ENCODE assay signal across 25 cellular contexts in genomic region chr17:82891911-82892310, GRCh38. TPM values are rescaled to one million over a fixed set of nuclear protein-coding genes. Genes with fewer than 3 reads are reported as not detected.
DNase-seq lines count a peak whose midpoint lies in the region; ATAC-seq and TF ChIP-seq lines count a peak whose summit lies in the region.
"Had no signal": no experiment of that assay in that cellular context is flagged by ENCODE, and none has a peak within 500 bp of the region (broad histone marks: within the 10 kb centered on the region; RNA-seq: fewer than 3 reads in every experiment).

No MANE protein-coding gene starts in this region.

- H3K27me3 ChIP-seq in Caco-2 (replicated peaks; ENCODE audit: control insufficient read depth, insufficient read depth, low read length) (no peaks in the 10 kb centered on the region), tibial nerve (no peaks in the 10 kb centered on the region)
- H3K27me3 ChIP-seq: right atrium auricular region had no signal

- BruUV-seq in Caco-2 (replicated peaks; lab: Mats Ljungman, UMichigan), result no TSS peak

- POLR2A ChIA-PET in Caco-2 (lab: Charles Lee), result no interaction called here

- H3K4me3 ChIP-seq in Caco-2 (ENCODE audit: low read depth, low read length) (no peak overlapping the region), tibial nerve (no peak overlapping the region)
- H3K4me3 ChIP-seq: right atrium auricular region had no signal

- H3K36me3 ChIP-seq in Caco-2 (ENCODE audit: control insufficient read depth, insufficient read depth, low read length) (peaks cover 1% of the 10 kb centered on the region), tibial nerve (peaks cover 0 to 33% (median 0%) of the 10 kb centered on the region in 3 donors)
- H3K36me3 ChIP-seq: right atrium auricular region had no signal

- CTCF ChIA-PET in Caco-2 (lab: Charles Lee), result no interaction called here

- H3K27ac ChIP-seq in tibial nerve, result no peak overlapping the region
- H3K27ac ChIP-seq: 22Rv1, right atrium auricular region had no signal

- no peak overlapping the region for H3K4me3 Mint-ChIP-seq in T-helper 1 cell treated with Interleukin-12 subunit alpha and Interleukin-12 subunit beta and Interleukin-4 antibody, amounts not matched to agents 30 μg/mL and 1 μg/mL, for 36 hours
- H3K4me3 Mint-ChIP-seq in Caco-2 (ENCODE audit: unreplicated experiment), result no peak overlapping the region
- H3K4me3 Mint-ChIP-seq in effector memory CD8-positive, alpha-beta T cell, result peak overlapping the region in 1 of 2 donors; percentile 61
- peak overlapping the region; percentile 58 for H3K4me3 Mint-ChIP-seq in stimulated activated effector memory CD8-positive, alpha-beta T cell treated with anti-CD3 and anti-CD28 coated beads, Interleukin-12 subunit alpha, Interleukin-12 subunit beta, amount 100 ng/mL, for 72 hours
- H3K4me3 Mint-ChIP-seq: memory B cell had no signal

- H3K9me3 Mint-ChIP-seq in T-helper 1 cell treated with Interleukin-12 subunit alpha and Interleukin-12 subunit beta and Interleukin-4 antibody, amounts not matched to agents 30 μg/mL and 1 μg/mL, for 36 hours, result no peaks in the 10 kb centered on the region
- peaks cover 7% of the 10 kb centered on the region for H3K9me3 Mint-ChIP-seq in Caco-2 (ENCODE audit: unreplicated experiment)
- H3K9me3 Mint-ChIP-seq in effector memory CD8-positive, alpha-beta T cell, result no peaks in the 10 kb centered on the region
- no peaks in the 10 kb centered on the region for H3K9me3 Mint-ChIP-seq in stimulated activated effector memory CD8-positive, alpha-beta T cell treated with anti-CD3 and anti-CD28 coated beads, Interleukin-12 subunit alpha, Interleukin-12 subunit beta, amount 100 ng/mL, for 72 hours
- H3K9me3 Mint-ChIP-seq: memory B cell had no signal

- TF ChIP-seq POLR2A in tibial nerve (IDR thresholded peaks at IDR 0.05), result no peak

- H3K9me3 ChIP-seq in Caco-2, result no peaks in the 10 kb centered on the region
- no peaks in the 10 kb centered on the region for H3K9me3 ChIP-seq in tibial nerve
- H3K9me3 ChIP-seq: right atrium auricular region had no signal

- H3K27ac Mint-ChIP-seq in T-helper 1 cell treated with Interleukin-12 subunit alpha and Interleukin-12 subunit beta and Interleukin-4 antibody, amounts not matched to agents 30 μg/mL and 1 μg/mL, for 36 hours, result peak overlapping the region; percentile 62
- peak overlapping the region; percentile 94 for H3K27ac Mint-ChIP-seq in Caco-2 (ENCODE audit: unreplicated experiment)
- peak overlapping the region; percentile 92 to 96 for H3K27ac Mint-ChIP-seq in effector memory CD8-positive, alpha-beta T cell
- peak overlapping the region; percentile 78 for H3K27ac Mint-ChIP-seq in stimulated activated effector memory CD8-positive, alpha-beta T cell treated with anti-CD3 and anti-CD28 coated beads, Interleukin-12 subunit alpha, Interleukin-12 subunit beta, amount 100 ng/mL, for 72 hours
- H3K27ac Mint-ChIP-seq: memory B cell had no signal

- DNase-seq in T-helper 1 cell, result no peak
- DNase-seq in Caco-2, result no peak
- no peak for DNase-seq in effector memory CD8-positive, alpha-beta T cell
- DNase-seq in stimulated activated effector memory CD8-positive, alpha-beta T cell treated with anti-CD3 and anti-CD28 coated beads, Interleukin-12 subunit alpha, Interleukin-12 subunit beta, amount 100 ng/mL, for 72 hours (ENCODE audit: low spot score in 2 of 2), result no peak
- no peak for DNase-seq in tibial nerve (ENCODE audit: low spot score in 2 of 2)
- DNase-seq: activated CD4-positive, alpha-beta T cell treated with anti-CD3 and anti-CD28 coated beads for 4 hours; activated CD8-positive, alpha-beta memory T cell treated with anti-CD3 and anti-CD28 coated beads, Interleukin-2, amount 50 U/mL, for 4 hours; activated gamma-delta T cell; amniotic stem cell; EL; kidney glomerular epithelial cell; NCI-H187 treated with DMSO at 0.1 percent for 48 hours; NCI-H2227 treated with DMSO at 0.1 percent for 48 hours; NCI-H774; stimulated activated CD4-positive, alpha-beta T cell treated with anti-CD3 and anti-CD28 coated beads, Interleukin-12 subunit alpha, Interleukin-12 subunit beta, amount 100 ng/mL, for 4 hours; substantia nigra; SW 1271 had no signal

- no peak for TF ChIP-seq EP300 in tibial nerve (IDR thresholded peaks at IDR 0.05)

- H3K4me1 Mint-ChIP-seq in T-helper 1 cell treated with Interleukin-12 subunit alpha and Interleukin-12 subunit beta and Interleukin-4 antibody, amounts not matched to agents 30 μg/mL and 1 μg/mL, for 36 hours (ENCODE audit: low read depth), result peaks cover 33% of the 10 kb centered on the region
- peaks cover 43% of the 10 kb centered on the region for H3K4me1 Mint-ChIP-seq in Caco-2 (ENCODE audit: low read depth, unreplicated experiment)
- peaks cover 33 to 40% of the 10 kb centered on the region in 2 donors for H3K4me1 Mint-ChIP-seq in effector memory CD8-positive, alpha-beta T cell (ENCODE audit: low read depth in 2 of 2)
- H3K4me1 Mint-ChIP-seq in stimulated activated effector memory CD8-positive, alpha-beta T cell treated with anti-CD3 and anti-CD28 coated beads, Interleukin-12 subunit alpha, Interleukin-12 subunit beta, amount 100 ng/mL, for 72 hours, result peaks cover 43% of the 10 kb centered on the region

- ATAC-seq in effector memory CD8-positive, alpha-beta T cell (replicated peaks), result no peak
- ATAC-seq in stimulated activated effector memory CD8-positive, alpha-beta T cell treated with anti-CD3 and anti-CD28 coated beads, Interleukin-12 subunit alpha, Interleukin-12 subunit beta, amount 100 ng/mL, for 72 hours, result no peak
- ATAC-seq in HG03175 (IDR thresholded peaks at IDR 0.05; ENCODE audit: unreplicated experiment) (no peak), HG02642 (IDR thresholded peaks at IDR 0.05; ENCODE audit: poor library complexity, unreplicated experiment) (no peak)
- ATAC-seq: Right ventricle myocardium inferior had no signal

- peaks cover 31% of the 10 kb centered on the region for H3K36me3 Mint-ChIP-seq in T-helper 1 cell treated with Interleukin-12 subunit alpha and Interleukin-12 subunit beta and Interleukin-4 antibody, amounts not matched to agents 30 μg/mL and 1 μg/mL, for 36 hours (ENCODE audit: low read depth)
- peaks cover 58% of the 10 kb centered on the region for H3K36me3 Mint-ChIP-seq in Caco-2 (ENCODE audit: insufficient read depth, unreplicated experiment)
- peaks cover 28% of the 10 kb centered on the region for H3K36me3 Mint-ChIP-seq in effector memory CD8-positive, alpha-beta T cell (ENCODE audit: insufficient read depth)
- H3K36me3 Mint-ChIP-seq in stimulated activated effector memory CD8-positive, alpha-beta T cell treated with anti-CD3 and anti-CD28 coated beads, Interleukin-12 subunit alpha, Interleukin-12 subunit beta, amount 100 ng/mL, for 72 hours, result peaks cover 66% of the 10 kb centered on the region

- WGBS in tibial nerve, 2 donors, result 72 to 73% methylated on average over 5 to 7 of the region's 10 CpGs

- H3K27me3 Mint-ChIP-seq in T-helper 1 cell treated with Interleukin-12 subunit alpha and Interleukin-12 subunit beta and Interleukin-4 antibody, amounts not matched to agents 30 μg/mL and 1 μg/mL, for 36 hours (ENCODE audit: low read depth), result no peaks in the 10 kb centered on the region
- H3K27me3 Mint-ChIP-seq in Caco-2 (ENCODE audit: insufficient read depth, unreplicated experiment), result no peaks in the 10 kb centered on the region
- no peaks in the 10 kb centered on the region for H3K27me3 Mint-ChIP-seq in effector memory CD8-positive, alpha-beta T cell
- H3K27me3 Mint-ChIP-seq: memory B cell had no signal

- intact Hi-C loops in Caco-2 (cut with micrococcal nuclease; ENCODE audit: unreplicated experiment), result no loop called here

- H3K4me1 ChIP-seq in Caco-2 (peaks cover 39% of the 10 kb centered on the region), tibial nerve (peaks cover 0 to 28% (median 7%) of the 10 kb centered on the region in 4 donors)

- no peak for TF ChIP-seq CTCF in Caco-2 (IDR thresholded peaks at IDR 0.05; ENCODE audit: insufficient read depth in 1 of 2, low read depth in 1 of 2, low read length in 1 of 2, severe bottlenecking in 1 of 2, unreplicated experiment in 1 of 2)
- TF ChIP-seq CTCF in tibial nerve (IDR thresholded peaks at IDR 0.05), result no peak

RNA-seq across cellular contexts. Expression of gene ZNF750, which starts 52.1 kb away (rescaled TPM):
- total RNA-seq in Caco-2 (2022) (0.14 and 0.19 TPM in 2 replicates), tibial nerve (not detected)
- total RNA-seq: osteocyte, right atrium auricular region, Right ventricle myocardium inferior had no signal
